Comparison of ENCODE assay signal across 8 cellular contexts in the genomic region with DNA sequence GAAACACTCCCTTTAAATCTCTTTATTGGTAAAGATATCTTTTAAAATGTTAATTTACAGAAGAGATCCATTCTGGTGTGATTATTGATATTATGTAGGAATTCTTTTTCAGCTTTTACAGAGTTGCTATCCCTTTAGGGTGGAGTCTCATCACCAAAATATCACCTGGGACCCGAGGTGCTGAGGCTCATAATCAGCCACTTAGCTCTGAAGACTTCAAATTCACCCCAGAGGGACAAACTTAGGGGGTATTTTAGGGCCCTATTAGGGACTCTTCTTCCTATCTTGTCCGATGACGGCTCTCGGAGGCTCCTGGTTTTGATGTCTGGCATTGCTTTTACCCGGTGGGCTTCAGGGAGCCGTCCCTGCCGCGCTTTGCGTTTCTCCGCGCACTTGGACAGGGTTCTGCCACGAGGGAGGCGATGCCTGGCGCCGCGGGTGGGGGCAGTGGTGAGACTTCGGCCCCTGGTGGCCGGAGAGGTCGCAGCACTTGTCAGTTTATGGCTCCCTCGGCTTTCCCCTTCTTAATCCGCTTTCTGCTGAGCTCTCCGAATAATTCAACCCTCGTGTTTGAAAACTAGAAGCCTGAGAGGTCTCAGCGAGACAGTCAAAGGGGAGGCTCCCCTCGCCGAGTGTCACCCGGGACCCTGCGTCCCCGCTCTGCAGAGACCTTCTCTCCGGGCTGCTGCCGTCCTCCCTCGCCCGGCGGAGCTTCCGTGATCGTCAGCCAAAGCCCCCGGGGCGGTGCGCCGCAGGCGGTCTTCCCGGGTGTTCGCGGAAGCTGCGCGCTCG. TPM values are rescaled to one million over a fixed set of nuclear protein-coding genes. Genes with fewer than 3 reads are reported as not detected.
A peak's percentile ranks its signal among the peaks of the same experiment; 100 is the strongest.
DNase-seq lines count a peak whose midpoint lies in the region; ATAC-seq and TF ChIP-seq lines count a peak whose summit lies in the region.

No MANE protein-coding gene starts in this region.

- H3K27ac Mint-ChIP-seq in activated T-cell treated with anti-CD3 and anti-CD28 coated beads, Interleukin-2, amount 50 U/mL, for 72 hours: peak overlapping the region; percentile 91
- H3K27ac Mint-ChIP-seq in natural killer cell: peak overlapping the region; percentile 83 to 95
- peak overlapping the region; percentile 94 for H3K27ac Mint-ChIP-seq in stimulated activated naive B cell treated with anti-CD40 and anti-IgM and Interleukin-4, amounts not matched to agents 10 μg/mL and 1 μg/mL and 100 μg/mL, for 72 hours

- peaks cover 14% of the 10 kb centered on the region for H3K27me3 Mint-ChIP-seq in activated T-cell treated with anti-CD3 and anti-CD28 coated beads, Interleukin-2, amount 50 U/mL, for 72 hours (ENCODE audit: low read depth)
- peaks cover 13 to 21% of the 10 kb centered on the region in 2 donors for H3K27me3 Mint-ChIP-seq in natural killer cell (ENCODE audit: low read depth in 2 of 2)
- peaks cover 15 to 25% of the 10 kb centered on the region in 2 donors for H3K27me3 Mint-ChIP-seq in stimulated activated naive B cell treated with anti-CD40 and anti-IgM and Interleukin-4, amounts not matched to agents 10 μg/mL and 1 μg/mL and 100 μg/mL, for 72 hours

- H3K9me3 ChIP-seq in OCI-LY1 (ENCODE audit: low read length): no peaks in the 10 kb centered on the region

- peak overlapping the region; percentile 87 for H3K4me2 ChIP-seq in OCI-LY1 (ENCODE audit: low read length)

- peaks cover 12% of the 10 kb centered on the region for H3K4me1 Mint-ChIP-seq in activated T-cell treated with anti-CD3 and anti-CD28 coated beads, Interleukin-2, amount 50 U/mL, for 72 hours (ENCODE audit: low read depth)
- H3K4me1 Mint-ChIP-seq in natural killer cell: peaks cover 10 to 15% of the 10 kb centered on the region in 2 donors
- peaks cover 3 to 4% of the 10 kb centered on the region in 2 donors for H3K4me1 Mint-ChIP-seq in stimulated activated naive B cell treated with anti-CD40 and anti-IgM and Interleukin-4, amounts not matched to agents 10 μg/mL and 1 μg/mL and 100 μg/mL, for 72 hours

- ATAC-seq in GM18873 (IDR thresholded peaks at IDR 0.05; ENCODE audit: low FRiP score, unreplicated experiment) (peak; percentile 96), HG03097 (IDR thresholded peaks at IDR 0.05; ENCODE audit: low FRiP score, unreplicated experiment) (peak; percentile 99), natural killer cell (peak; percentile 93 to 95 (median 95))
- peak; percentile 98 to 99 for ATAC-seq in activated T-cell treated with anti-CD3 and anti-CD28 coated beads, Interleukin-2, amount 50 U/mL, for 72 hours (replicated peaks in 1 of 2)
- peak; percentile 97 to 98 for ATAC-seq in stimulated activated naive B cell treated with anti-CD40 and anti-IgM and Interleukin-4, amounts not matched to agents 10 μg/mL and 1 μg/mL and 100 μg/mL, for 72 hours (replicated peaks)

- intact Hi-C loops in natural killer cell (cut with micrococcal nuclease): loop anchor here (2.0 to 10.0 kb wide), 2 partner anchors 61 to 367 kb away; a partner anchor contains a TSS

- peak; percentile 79 for DNase-seq in Ammon's horn (ENCODE audit: low spot score)
- peak; percentile 86 to 87 for DNase-seq in activated T-cell treated with anti-CD3 and anti-CD28 coated beads, Interleukin-2, amount 50 U/mL, for 72 hours
- DNase-seq in fibroblast of mammary gland (ENCODE audit: low read depth): peak; percentile 59
- peak; percentile 64 for DNase-seq in natural killer cell
- DNase-seq in stimulated activated naive B cell treated with anti-CD40 and anti-IgM and Interleukin-4, amounts not matched to agents 10 μg/mL and 1 μg/mL and 100 μg/mL, for 72 hours: peak; percentile 74

- H4K20me1 ChIP-seq in OCI-LY1 (ENCODE audit: insufficient read depth, low read length): no peaks in the 10 kb centered on the region

- no peaks in the 10 kb centered on the region for H3K27me3 ChIP-seq in OCI-LY1 (ENCODE audit: insufficient read depth, low read length)

- H3K36me3 ChIP-seq in OCI-LY1 (ENCODE audit: insufficient read depth, low read length): no peaks in the 10 kb centered on the region

- peak overlapping the region; percentile 93 for H3K27ac ChIP-seq in OCI-LY1 (ENCODE audit: low read depth, low read length, poor library complexity, severe bottlenecking)

- no peaks in the 10 kb centered on the region for H3K9me2 ChIP-seq in OCI-LY1 (ENCODE audit: low read depth, low read length)

- H3K9ac ChIP-seq in OCI-LY1 (ENCODE audit: low read length): peak overlapping the region; percentile 89

- H3K4me3 ChIP-seq in OCI-LY1 (ENCODE audit: low read depth, low read length, poor library complexity, severe bottlenecking) (peak overlapping the region; percentile 75), fibroblast of mammary gland (ENCODE audit: control insufficient read depth, low read depth, low read length) (peak overlapping the region; percentile 68)

- peak overlapping the region; percentile 96 to 99 for H3K4me3 Mint-ChIP-seq in activated T-cell treated with anti-CD3 and anti-CD28 coated beads, Interleukin-2, amount 50 U/mL, for 72 hours
- H3K4me3 Mint-ChIP-seq in natural killer cell: peak overlapping the region; percentile 96
- H3K4me3 Mint-ChIP-seq in stimulated activated naive B cell treated with anti-CD40 and anti-IgM and Interleukin-4, amounts not matched to agents 10 μg/mL and 1 μg/mL and 100 μg/mL, for 72 hours: peak overlapping the region; percentile 94

- H3F3A ChIP-seq in OCI-LY1 (ENCODE audit: insufficient read depth, low read length): no peaks in the 10 kb centered on the region

- H3K36me3 Mint-ChIP-seq in activated T-cell treated with anti-CD3 and anti-CD28 coated beads, Interleukin-2, amount 50 U/mL, for 72 hours (ENCODE audit: insufficient read depth in 2 of 2): no peaks in the 10 kb centered on the region
- H3K36me3 Mint-ChIP-seq in natural killer cell: no peaks in the 10 kb centered on the region
- H3K36me3 Mint-ChIP-seq in stimulated activated naive B cell treated with anti-CD40 and anti-IgM and Interleukin-4, amounts not matched to agents 10 μg/mL and 1 μg/mL and 100 μg/mL, for 72 hours: no peaks in the 10 kb centered on the region

- no peaks in the 10 kb centered on the region for H3K79me2 ChIP-seq in OCI-LY1 (ENCODE audit: insufficient read depth, low read length)

- TF ChIP-seq CTCF in OCI-LY1 (IDR thresholded peaks at IDR 0.05; ENCODE audit: low read length) (peak; percentile 92), fibroblast of mammary gland (conservative IDR thresholded peaks at IDR 0.05; ENCODE audit: control insufficient read depth, insufficient read depth, low read depth, low read length) (peak; percentile 91), natural killer cell (IDR thresholded peaks at IDR 0.05) (peak; percentile 83)

- H3K4me1 ChIP-seq in OCI-LY1 (ENCODE audit: insufficient read depth, low read length, severe bottlenecking): peaks cover 66% of the 10 kb centered on the region

- H3K9me3 Mint-ChIP-seq in activated T-cell treated with anti-CD3 and anti-CD28 coated beads, Interleukin-2, amount 50 U/mL, for 72 hours: no peaks in the 10 kb centered on the region
- no peaks in the 10 kb centered on the region for H3K9me3 Mint-ChIP-seq in natural killer cell
- no peaks in the 10 kb centered on the region for H3K9me3 Mint-ChIP-seq in stimulated activated naive B cell treated with anti-CD40 and anti-IgM and Interleukin-4, amounts not matched to agents 10 μg/mL and 1 μg/mL and 100 μg/mL, for 72 hours

- peak overlapping the region; percentile 72 for H2AFZ ChIP-seq in OCI-LY1 (ENCODE audit: low read length)

RNA-seq across cellular contexts. Expression of a gene that starts 27.8 kb away (rescaled TPM):
- under 1 TPM; 0.37 to 0.72 TPM for total RNA-seq in activated T-cell treated with anti-CD3 and anti-CD28 coated beads, Interleukin-2, amount 50 U/mL, for 72 hours
- total RNA-seq in natural killer cell: under 1 TPM in 1 of 3 donors, not detected in 2; 0.35 TPM

Comparison
In these comparisons a context has a peak if more than half of its experiments do, and no peak if none do; other contexts are left out.
1. Peak in every context shown above with its lines: DNase-seq, ATAC-seq, H3K4me3 ChIP-seq and H3K27ac ChIP-seq.